In the genomic region with DNA sequence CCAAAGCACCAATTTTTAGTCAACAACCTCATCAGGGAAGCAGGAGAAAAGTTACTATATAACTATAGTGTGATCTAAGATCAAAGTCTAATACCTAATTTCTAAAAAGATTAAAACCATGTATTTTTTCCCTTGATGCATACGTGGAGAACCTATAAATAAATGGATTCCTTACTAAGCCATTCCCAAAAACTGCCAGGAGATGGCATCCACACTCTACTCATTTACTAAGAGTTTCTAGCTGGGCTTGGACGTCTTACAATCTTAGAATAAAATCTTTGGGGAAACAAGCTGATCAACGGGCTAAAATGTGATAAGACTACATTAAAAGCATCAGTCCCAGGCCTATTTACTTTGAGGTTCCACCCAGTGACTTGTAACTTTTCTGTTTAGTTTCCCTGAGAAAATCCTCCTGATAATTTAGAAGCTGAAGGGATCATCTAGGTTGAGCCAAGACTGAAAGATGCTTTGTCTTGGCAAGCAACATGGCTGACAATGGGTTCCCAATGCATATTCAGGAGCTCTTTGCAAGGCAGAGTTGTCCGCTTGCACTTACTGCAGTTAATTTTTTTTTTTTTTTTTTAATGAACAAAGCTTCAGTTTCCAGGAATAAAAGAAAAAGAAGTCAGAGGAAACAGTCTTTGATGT, we compare ENCODE assay signal across 1 cellular context.
TF ChIP-seq lines count a peak whose summit lies in the region.

No MANE protein-coding gene starts in this region.

TF ChIP-seq in liver, 16 proteins besides CTCF, POLR2A, EP300 and RAD21 (continued from another document):
- TF ChIP-seq EGR1 (IDR thresholded peaks at IDR 0.05; ENCODE audit: low read depth in 2 of 2) (no peak), FOXA1 (IDR thresholded peaks at IDR 0.05) (no peak), GABPA (IDR thresholded peaks at IDR 0.05 in 1 of 2, conservative IDR thresholded peaks at IDR 0.05 in 1 of 2) (no peak), HNF4G (IDR thresholded peaks at IDR 0.05) (no peak), HNF4A (conservative IDR thresholded peaks at IDR 0.05) (no peak), TAF1 (conservative IDR thresholded peaks at IDR 0.05) (no peak), SP1 (IDR thresholded peaks at IDR 0.05) (no peak)
- TF ChIP-seq, protein P1, sequence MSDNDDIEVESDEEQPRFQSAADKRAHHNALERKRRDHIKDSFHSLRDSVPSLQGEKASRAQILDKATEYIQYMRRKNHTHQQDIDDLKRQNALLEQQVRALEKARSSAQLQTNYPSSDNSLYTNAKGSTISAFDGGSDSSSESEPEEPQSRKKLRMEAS (IDR thresholded peaks at IDR 0.05) = no peak
